ENCODE assay signal across 20 cellular contexts in the genomic region with DNA sequence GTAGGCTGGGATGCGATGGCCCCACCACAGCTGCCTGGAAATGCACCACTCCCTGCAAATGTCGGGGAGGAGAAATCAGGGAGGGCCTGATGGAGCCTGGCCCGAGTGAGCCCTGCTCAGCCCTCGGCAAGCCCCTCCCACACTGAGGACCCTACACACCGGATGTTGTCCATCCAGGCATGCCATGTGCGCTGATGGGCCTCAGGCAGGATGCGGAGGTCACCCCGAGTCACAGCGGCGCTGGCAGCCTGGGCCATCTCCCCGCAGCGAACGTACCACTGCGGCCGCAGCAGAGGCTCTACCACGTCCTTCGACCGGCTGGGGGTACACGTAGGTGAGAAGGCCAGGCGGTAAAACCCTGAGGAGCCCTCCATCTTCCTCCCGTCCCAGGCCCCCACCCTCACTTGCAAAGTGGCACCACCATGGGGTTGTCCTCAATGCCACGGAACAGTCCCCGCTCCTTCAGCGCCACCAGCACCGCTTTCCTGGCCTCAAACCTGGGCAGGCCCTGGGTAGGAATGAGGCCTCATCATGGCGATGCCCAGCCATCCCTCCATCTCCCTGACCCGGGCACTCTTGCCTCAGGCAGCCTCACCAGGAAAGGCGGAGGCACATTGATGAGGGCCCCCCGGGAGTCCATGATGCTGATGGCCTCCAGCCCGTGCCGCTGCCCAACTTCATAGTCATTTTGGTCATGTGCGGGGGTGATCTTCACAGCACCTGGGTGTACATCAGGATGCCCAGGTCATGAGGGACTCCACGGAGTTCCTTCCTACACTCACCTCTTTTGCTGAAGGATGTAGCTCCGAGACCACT. TPM values are rescaled to one million over a fixed set of nuclear protein-coding genes. Genes with fewer than 3 reads are reported as not detected.
DNase-seq lines count a peak whose midpoint lies in the region; ATAC-seq and TF ChIP-seq lines count a peak whose summit lies in the region.
"Had no signal": no experiment of that assay in that cellular context is flagged by ENCODE, and none has a peak within 500 bp of the region (broad histone marks: within the 10 kb centered on the region; RNA-seq: fewer than 3 reads in every experiment).

No MANE protein-coding gene starts in this region.

- H3K79me2 ChIP-seq in HCT116 (ENCODE audit: insufficient read depth, low read length), result peaks cover 10% of the 10 kb centered on the region; the same call in 1 of the 2 replicates
- H3K79me2 ChIP-seq in mammary epithelial cell (ENCODE audit: insufficient read depth, low read length), result peaks cover 2% of the 10 kb centered on the region
- 0 out of 2 replicates have a peak, but pooled peaks cover 2% of the 10 kb centered on the region for H3K79me2 ChIP-seq in GM23248 (ENCODE audit: insufficient read depth)

- 91% methylated on average over 19 of the region's 34 CpGs for WGBS in mammary epithelial cell (ENCODE audit: low coverage, missing lambda C conversion rate)
- WGBS in GM23248 (ENCODE audit: low coverage in 1 of 2, low lambda C conversion rate in 2 of 2, missing lambda C conversion rate in 2 of 2), 2 experiments, result 90 to 91% methylated on average over 32 to 34 of the region's 34 CpGs
- 94 to 96% methylated on average over 30 to 34 of the region's 34 CpGs for WGBS in lower leg skin, 2 donors

- BruUV-seq in HCT116 (replicated peaks; lab: Mats Ljungman, UMichigan) (TSS peak; percentile 27), mammary epithelial cell (replicated peaks; lab: Mats Ljungman, UMichigan) (TSS peak; percentile 37)

- H3K9me2 ChIP-seq in HCT116 (ENCODE audit: insufficient read depth) (no peaks in the 10 kb centered on the region), GM23248 (ENCODE audit: insufficient read depth) (no peaks in the 10 kb centered on the region)

- H3K4me1 ChIP-seq in HCT116 (ENCODE audit: control insufficient read depth in 1 of 2, insufficient read depth in 2 of 2, low read length in 2 of 2) (peaks cover 8 to 12% of the 10 kb centered on the region in 2 experiments), mammary epithelial cell (ENCODE audit: insufficient read depth, low read length) (peaks cover 3% of the 10 kb centered on the region), GM23248 (ENCODE audit: insufficient read depth) (peaks cover 4% of the 10 kb centered on the region)

- peaks cover 37 to 57% of the 10 kb centered on the region in 2 experiments for H3K36me3 ChIP-seq in HCT116 (ENCODE audit: control insufficient read depth in 1 of 2, insufficient read depth in 2 of 2, low read length in 2 of 2)
- peaks cover 19% of the 10 kb centered on the region for H3K36me3 ChIP-seq in mammary epithelial cell (ENCODE audit: insufficient read depth, low read length)
- H3K36me3 ChIP-seq in GM23248 (ENCODE audit: low read depth), result 0 out of 2 replicates have a peak, but pooled peaks cover under 1% of the 10 kb centered on the region

- H3K4me3 ChIP-seq in HCT116 (replicated peaks in 1 of 2; ENCODE audit: low read depth in 1 of 2, low read length in 2 of 2), result no peak overlapping the region
- H3K4me3 ChIP-seq in mammary epithelial cell (replicated peaks in 1 of 3; ENCODE audit: insufficient read depth in 1 of 3, low read depth in 2 of 3, low read length in 3 of 3), result no peak overlapping the region
- H3K4me3 ChIP-seq in GM23248, result no peak overlapping the region
- H3K4me3 ChIP-seq in lower leg skin (ENCODE audit: low read depth, poor library complexity, severe bottlenecking), result no peak overlapping the region
- H3K4me3 ChIP-seq: Peyer's patch, SK-N-MC had no signal

- CTCF ChIA-PET in activated naive CD4-positive, alpha-beta T cell treated with anti-CD3 and anti-CD28 coated beads, Interleukin-2, amount 10 ng/mL, durations not matched to agents 7 days and 5 days (lab: Charles Lee), result interaction anchor here (1.1 kb wide), 1 partner anchor 10 kb away, joined by 4 read pairs; no protein-coding TSS in a partner anchor
- CTCF ChIA-PET in HCT116 (lab: Charles Lee), result no interaction called here
- CTCF ChIA-PET in mammary epithelial cell (lab: Charles Lee; ENCODE audit: low non-redundant PET), result no interaction called here

- no peaks in the 10 kb centered on the region for H4K20me1 ChIP-seq in HCT116 (ENCODE audit: insufficient read depth)
- no peaks in the 10 kb centered on the region for H4K20me1 ChIP-seq in mammary epithelial cell (ENCODE audit: insufficient read depth, low read length)
- H4K20me1 ChIP-seq in GM23248 (ENCODE audit: insufficient read depth), result no peaks in the 10 kb centered on the region

- dilution Hi-C loops in mammary epithelial cell (cut with HindIII; ENCODE audit: low sequenced_read_pairs), result no loop called here

- H3K27ac Mint-ChIP-seq in activated naive CD4-positive, alpha-beta T cell treated with anti-CD3 and anti-CD28 coated beads, Interleukin-2, amount 10 ng/mL, durations not matched to agents 7 days and 5 days, result peak overlapping the region; percentile 28
- H3K27ac Mint-ChIP-seq in stimulated activated effector memory CD8-positive, alpha-beta T cell treated with anti-CD3 and anti-CD28 coated beads, Interleukin-12 subunit alpha, Interleukin-12 subunit beta, amount 100 ng/mL, for 72 hours, result peak overlapping the region; percentile 45

- intact Hi-C loops in HCT116 (cut with micrococcal nuclease), result no loop called here
- intact Hi-C loops in mammary epithelial cell (cut with micrococcal nuclease), result no loop called here
- intact Hi-C loops in lower leg skin (cut with DNase I; ENCODE audit: low total_unique reads), result no loop called here

- H3K9me3 Mint-ChIP-seq in activated naive CD4-positive, alpha-beta T cell treated with anti-CD3 and anti-CD28 coated beads, Interleukin-2, amount 10 ng/mL, durations not matched to agents 7 days and 5 days, result no peaks in the 10 kb centered on the region
- H3K9me3 Mint-ChIP-seq in stimulated activated effector memory CD8-positive, alpha-beta T cell treated with anti-CD3 and anti-CD28 coated beads, Interleukin-12 subunit alpha, Interleukin-12 subunit beta, amount 100 ng/mL, for 72 hours, result no peaks in the 10 kb centered on the region
- H3K9me3 Mint-ChIP-seq: CD14-positive monocyte had no signal

- H3K4me1 Mint-ChIP-seq in activated naive CD4-positive, alpha-beta T cell treated with anti-CD3 and anti-CD28 coated beads, Interleukin-2, amount 10 ng/mL, durations not matched to agents 7 days and 5 days, result peaks cover 8% of the 10 kb centered on the region
- peaks cover 18% of the 10 kb centered on the region for H3K4me1 Mint-ChIP-seq in stimulated activated effector memory CD8-positive, alpha-beta T cell treated with anti-CD3 and anti-CD28 coated beads, Interleukin-12 subunit alpha, Interleukin-12 subunit beta, amount 100 ng/mL, for 72 hours

- no peak overlapping the region; the same call in 1 of the 2 replicates for H3K27ac ChIP-seq in HCT116 (ENCODE audit: low read depth, low read length)
- H3K27ac ChIP-seq in mammary epithelial cell (ENCODE audit: insufficient read depth, low read depth, low read length), result no peak overlapping the region
- H3K27ac ChIP-seq in GM23248, result no peak overlapping the region
- H3K27ac ChIP-seq: 22Rv1, KMS-11, Peyer's patch, SK-N-MC had no signal

- H3K4me2 ChIP-seq in HCT116 (ENCODE audit: low read length), result no peak overlapping the region
- H3K4me2 ChIP-seq in mammary epithelial cell (ENCODE audit: insufficient read depth, low read depth, low read length), result no peak overlapping the region
- no peak overlapping the region for H3K4me2 ChIP-seq in GM23248 (ENCODE audit: unreplicated experiment)
- H3K4me2 ChIP-seq: KMS-11 had no signal

- ATAC-seq in HCT116, result no peak
- ATAC-seq in stimulated activated effector memory CD8-positive, alpha-beta T cell treated with anti-CD3 and anti-CD28 coated beads, Interleukin-12 subunit alpha, Interleukin-12 subunit beta, amount 100 ng/mL, for 72 hours, result no peak

- peaks cover 7% of the 10 kb centered on the region; the same call in 1 of the 2 replicates for H3F3A ChIP-seq in GM23248 (ENCODE audit: insufficient read depth)

- TF ChIP-seq RAD21 in HCT116 (IDR thresholded peaks at IDR 0.05; ENCODE audit: low read depth), result no peak

- POLR2A ChIA-PET in HCT116 (lab: Charles Lee), result no interaction called here

- no peak overlapping the region for H3K9ac ChIP-seq in HCT116 (ENCODE audit: low read length)
- no peak overlapping the region for H3K9ac ChIP-seq in mammary epithelial cell (ENCODE audit: insufficient read depth, low read length)
- H3K9ac ChIP-seq in GM23248, result no peak overlapping the region
- H3K9ac ChIP-seq: KMS-11 had no signal

- H3K9me3 ChIP-seq in HCT116 (ENCODE audit: control insufficient read depth in 1 of 2, insufficient read depth in 1 of 2, low read depth in 1 of 2, low read length in 2 of 2) (no peaks in the 10 kb centered on the region), mammary epithelial cell (replicated peaks; ENCODE audit: insufficient read depth, low read length) (no peaks in the 10 kb centered on the region), GM23248 (ENCODE audit: low read depth) (no peaks in the 10 kb centered on the region)
- H3K9me3 ChIP-seq: Peyer's patch had no signal

- TF ChIP-seq CTCF in HCT116 (IDR thresholded peaks at IDR 0.05 in 2 of 3, conservative IDR thresholded peaks at IDR 0.05 in 1 of 3; ENCODE audit: borderline replicate concordance in 1 of 3, insufficient read depth in 1 of 3, low read depth in 2 of 3, low read length in 2 of 3), result no peak
- no peak for TF ChIP-seq CTCF in mammary epithelial cell (conservative IDR thresholded peaks at IDR 0.05 in 1 of 2, IDR thresholded peaks at IDR 0.05 in 1 of 2; ENCODE audit: extremely low read depth in 1 of 2, insufficient read depth in 1 of 2, low read depth in 1 of 2, low read length in 2 of 2)
- no peak for TF ChIP-seq CTCF in lower leg skin (IDR thresholded peaks at IDR 0.05)

- RAD21 ChIA-PET in HCT116 (lab: Charles Lee; ENCODE audit: low non-redundant PET in 1 of 2, low total read pairs in 2 of 2, uncharacterized antibody in 2 of 2, unreplicated experiment in 2 of 2), result no interaction called here

- no peak overlapping the region for H3K4me3 Mint-ChIP-seq in activated naive CD4-positive, alpha-beta T cell treated with anti-CD3 and anti-CD28 coated beads, Interleukin-2, amount 10 ng/mL, durations not matched to agents 7 days and 5 days
- no peak overlapping the region for H3K4me3 Mint-ChIP-seq in stimulated activated effector memory CD8-positive, alpha-beta T cell treated with anti-CD3 and anti-CD28 coated beads, Interleukin-12 subunit alpha, Interleukin-12 subunit beta, amount 100 ng/mL, for 72 hours
- H3K4me3 Mint-ChIP-seq: CD14-positive monocyte had no signal

- in situ Hi-C loops in mammary epithelial cell (cut with MboI; ENCODE audit: low sequenced_read_pairs in 2 of 2) (no loop called here), GM23248 (cut with MboI) (no loop called here)

- H3K27me3 Mint-ChIP-seq in activated naive CD4-positive, alpha-beta T cell treated with anti-CD3 and anti-CD28 coated beads, Interleukin-2, amount 10 ng/mL, durations not matched to agents 7 days and 5 days, result no peaks in the 10 kb centered on the region

- peaks cover 37% of the 10 kb centered on the region for H3K36me3 Mint-ChIP-seq in activated naive CD4-positive, alpha-beta T cell treated with anti-CD3 and anti-CD28 coated beads, Interleukin-2, amount 10 ng/mL, durations not matched to agents 7 days and 5 days
- peaks cover 82% of the 10 kb centered on the region for H3K36me3 Mint-ChIP-seq in stimulated activated effector memory CD8-positive, alpha-beta T cell treated with anti-CD3 and anti-CD28 coated beads, Interleukin-12 subunit alpha, Interleukin-12 subunit beta, amount 100 ng/mL, for 72 hours

- no peaks in the 10 kb centered on the region for H3K27me3 ChIP-seq in HCT116 (ENCODE audit: insufficient read depth, low read length)
- no peaks in the 10 kb centered on the region for H3K27me3 ChIP-seq in mammary epithelial cell (ENCODE audit: insufficient read depth, low read length)
- H3K27me3 ChIP-seq in GM23248 (replicated peaks; ENCODE audit: insufficient read depth), result no peaks in the 10 kb centered on the region
- H3K27me3 ChIP-seq: Peyer's patch had no signal

- DNase-seq in activated naive CD4-positive, alpha-beta T cell treated with anti-CD3 and anti-CD28 coated beads, Interleukin-2, amount 10 ng/mL, durations not matched to agents 7 days and 5 days, result no peak
- DNase-seq in activated naive CD4-positive, alpha-beta T cell (lab: John Stamatoyannopoulos, UW), result no peak
- DNase-seq in HCT116 (ENCODE audit: low read depth, low spot score) (no peak), mammary epithelial cell (no peak), GM23248 (no peak), lower leg skin (ENCODE audit: low spot score in 2 of 2) (no peak), HuH-7.5 (ENCODE audit: low spot score) (no peak)
- no peak for DNase-seq in stimulated activated effector memory CD8-positive, alpha-beta T cell treated with anti-CD3 and anti-CD28 coated beads, Interleukin-12 subunit alpha, Interleukin-12 subunit beta, amount 100 ng/mL, for 72 hours (ENCODE audit: low spot score in 2 of 2)
- DNase-seq: DMS 273 treated with DMSO at 0.1 percent for 48 hours, HCEC 1CT, NCI-H1417, NCI-H1930, NCI-H226, NCI-H524 treated with DMSO at 0.1 percent for 48 hours, Peyer's patch, SHP77 had no signal

- TF ChIP-seq POLR2A in HCT116 (IDR thresholded peaks at IDR 0.05; ENCODE audit: borderline replicate concordance, extremely low read depth, insufficient read depth, insufficient read length) (no peak), lower leg skin (IDR thresholded peaks at IDR 0.05) (no peak)

- H2AFZ ChIP-seq in HCT116 (ENCODE audit: low read depth, low read length, poor library complexity, severe bottlenecking), result no peak overlapping the region
- H2AFZ ChIP-seq in mammary epithelial cell (ENCODE audit: low read depth, low read length), result no peak overlapping the region
- H2AFZ ChIP-seq in GM23248, result no peak overlapping the region

RNA-seq across cellular contexts. Expression of gene VWA7, which starts 5.2 kb away (rescaled TPM):
- total RNA-seq in HCT116 (2021; ENCODE audit: unreplicated experiment), result 14.6 TPM
- 11.7 and 13.0 TPM in 2 replicates for polyA plus RNA-seq in HCT116 (2012)
- 1 to 10 TPM; 1.2 to 1.5 TPM for total RNA-seq in mammary epithelial cell
- polyA plus RNA-seq in mammary epithelial cell, result 0.80 TPM
- not detected for polyA minus RNA-seq in mammary epithelial cell
- 0.54 TPM in 1 of 2 replicates, not detected in the other for total RNA-seq in GM23248 (2014; rRNA removed; shearing (Covaris generic))
- polyA plus RNA-seq in GM23248 (2016; fragmentation: Nextera tagmentation; extraction: Ambion mirVana), result 0.37 and 0.56 TPM in 2 replicates
- 1 to 10 TPM in 3 of 4 donors, under 1 TPM in 1; 0.49 to 4.8 (median 1.4) TPM for total RNA-seq in lower leg skin
- polyA plus RNA-seq: CD14-positive monocyte had no signal

RNA-seq across cellular contexts. Expression of gene VARS1, which starts 13.2 kb away (rescaled TPM):
- total RNA-seq in HCT116 (2021; ENCODE audit: unreplicated experiment) (254 TPM), mammary epithelial cell (100 to 1,000 TPM in 1 of 2 donors, 10 to 100 TPM in 1; 71.8 to 131 TPM), lower leg skin (10 to 100 TPM; 39.2 to 53.9 (median 46.9) TPM)
- polyA plus RNA-seq in HCT116 (2012), result 165 and 178 TPM in 2 replicates
- polyA plus RNA-seq in mammary epithelial cell (51.9 TPM), GM23248 (2016; fragmentation: Nextera tagmentation; extraction: Ambion mirVana) (39.1 and 39.8 TPM in 2 replicates)
- polyA minus RNA-seq in mammary epithelial cell, result 243 TPM
- total RNA-seq in GM23248 (2014; rRNA removed; shearing (Covaris generic)), result 47.6 and 66.4 TPM in 2 replicates

RNA-seq across cellular contexts. Expression of gene SAPCD1, which starts 19.9 kb away (rescaled TPM):
- 18.2 TPM for total RNA-seq in HCT116 (2021; ENCODE audit: unreplicated experiment)
- polyA plus RNA-seq in HCT116 (2012), result 7.2 and 11.4 TPM in 2 replicates
- total RNA-seq in mammary epithelial cell, result 1 to 10 TPM in 1 of 2 donors, under 1 TPM in 1; 0.33 to 3.2 TPM
- polyA plus RNA-seq in mammary epithelial cell, result 1.8 TPM
- polyA minus RNA-seq in mammary epithelial cell, result not detected
- total RNA-seq in GM23248 (2014; rRNA removed; shearing (Covaris generic)), result 2.5 TPM in 1 of 2 replicates, not detected in the other
- polyA plus RNA-seq in GM23248 (2016; fragmentation: Nextera tagmentation; extraction: Ambion mirVana), result 0.85 and 1.3 TPM in 2 replicates
- 10 to 100 TPM; 25.3 to 80.6 (median 55.3) TPM for total RNA-seq in lower leg skin
- polyA plus RNA-seq: CD14-positive monocyte had no signal

RNA-seq across cellular contexts. Expression of gene LSM2, which starts 24.4 kb away (rescaled TPM):
- total RNA-seq in HCT116 (2021; ENCODE audit: unreplicated experiment) (89.7 TPM), mammary epithelial cell (10 to 100 TPM; 23.8 to 55.0 TPM), lower leg skin (10 to 100 TPM; 24.7 to 34.5 (median 28.7) TPM)
- 98.8 and 102 TPM in 2 replicates for polyA plus RNA-seq in HCT116 (2012)
- polyA plus RNA-seq in mammary epithelial cell (109 TPM), GM23248 (2016; fragmentation: Nextera tagmentation; extraction: Ambion mirVana) (48.4 and 52.3 TPM in 2 replicates)
- polyA minus RNA-seq in mammary epithelial cell, result 105 TPM
- total RNA-seq in GM23248 (2014; rRNA removed; shearing (Covaris generic)), result 32.5 and 40.3 TPM in 2 replicates

RNA-seq across cellular contexts. Expression of gene HSPA1L, which starts 32.7 kb away (rescaled TPM):
- total RNA-seq in HCT116 (2021; ENCODE audit: unreplicated experiment), result 0.12 TPM
- polyA plus RNA-seq in HCT116 (2012), result 0.20 and 0.42 TPM in 2 replicates
- under 1 TPM; 0.42 to 0.83 TPM for total RNA-seq in mammary epithelial cell
- polyA plus RNA-seq in mammary epithelial cell, result 0.36 TPM
- not detected for polyA minus RNA-seq in mammary epithelial cell
- total RNA-seq in GM23248 (2014; rRNA removed; shearing (Covaris generic)), result 1.3 and 1.7 TPM in 2 replicates
- polyA plus RNA-seq in GM23248 (2016; fragmentation: Nextera tagmentation; extraction: Ambion mirVana), result 0.85 and 0.91 TPM in 2 replicates
- total RNA-seq in lower leg skin, result 1 to 10 TPM; 1.3 to 2.3 (median 1.8) TPM
